ENCODE assay signal across 13 cellular contexts in the genomic region with DNA sequence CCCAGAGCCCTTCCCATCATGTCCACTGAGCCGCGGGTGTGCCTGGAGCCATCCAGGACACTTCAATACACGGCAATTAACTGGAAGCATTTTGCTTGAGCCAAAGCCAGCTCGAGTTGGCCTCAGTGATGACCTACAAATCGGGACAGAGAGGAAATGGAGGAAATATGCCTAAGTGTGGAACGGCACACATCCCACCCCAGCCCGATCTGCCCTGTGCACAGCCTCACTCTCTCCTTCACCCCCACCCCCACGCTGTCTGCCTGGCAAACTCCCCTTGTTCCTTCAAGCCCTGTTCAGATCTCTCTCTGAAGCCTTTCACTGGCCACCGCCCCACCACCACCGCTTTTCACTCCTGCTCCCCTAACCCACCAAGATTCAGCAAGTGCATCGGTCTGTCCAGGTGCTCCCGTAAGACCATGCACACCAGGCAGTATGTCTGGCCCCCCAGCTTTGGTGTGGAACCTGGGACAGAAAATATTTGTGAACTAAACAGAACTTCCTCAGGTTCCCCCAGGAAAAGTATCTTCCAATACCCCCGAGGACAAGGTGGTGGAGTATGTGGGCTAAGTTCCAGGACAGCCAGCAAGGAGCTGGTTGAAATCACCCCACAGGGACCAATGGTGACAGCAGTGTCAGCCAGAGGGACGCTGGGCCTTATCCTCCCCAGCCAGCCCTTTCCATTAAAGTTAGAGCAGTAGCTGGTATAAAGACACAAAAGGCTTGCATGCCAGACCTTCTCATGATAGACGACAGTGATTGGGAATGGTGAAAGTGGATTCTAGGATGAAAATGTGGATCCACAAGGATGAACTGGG.
DNase-seq lines count a peak whose midpoint lies in the region; ATAC-seq and TF ChIP-seq lines count a peak whose summit lies in the region.
"Had no signal": no experiment of that assay in that cellular context is flagged by ENCODE, and none has a peak within 500 bp of the region (broad histone marks: within the 10 kb centered on the region; RNA-seq: fewer than 3 reads in every experiment).

No MANE protein-coding gene starts in this region.

- H3K27ac ChIP-seq in CD4-positive, alpha-beta memory T cell (ENCODE audit: low read depth, low read length) = no peak overlapping the region
- H3K27ac ChIP-seq in cardiac muscle cell (peak overlapping the region; percentile 76), transverse colon (peak overlapping the region in 2 of 4 donors; percentile 62 to 68)
- H3K27ac ChIP-seq: right lobe of liver had no signal

- TF ChIP-seq POLR2A in erythroblast (IDR thresholded peaks at IDR 0.05; ENCODE audit: low read length) = no peak
- no peak for TF ChIP-seq POLR2A in transverse colon (IDR thresholded peaks at IDR 0.05)

- no peak for TF ChIP-seq CTCF in activated CD8-positive, alpha-beta T cell treated with anti-CD3 and anti-CD28 coated beads for 36 hours (IDR thresholded peaks at IDR 0.05)
- TF ChIP-seq CTCF in cardiac muscle cell (IDR thresholded peaks at IDR 0.05; ENCODE audit: low read depth, low read length) (no peak), osteocyte (IDR thresholded peaks at IDR 0.05) (no peak), transverse colon (IDR thresholded peaks at IDR 0.05) (no peak)

- H3K4me1 Mint-ChIP-seq in CD4-positive, alpha-beta memory T cell = peaks cover 0 to 7% (median under 1%) of the 10 kb centered on the region in 4 donors
- peaks cover 15% of the 10 kb centered on the region for H3K4me1 Mint-ChIP-seq in activated CD8-positive, alpha-beta T cell treated with anti-CD3 and anti-CD28 coated beads for 36 hours (ENCODE audit: low read depth)
- H3K4me1 Mint-ChIP-seq in osteocyte (ENCODE audit: unreplicated experiment) = peaks cover 63% of the 10 kb centered on the region
- H3K4me1 Mint-ChIP-seq: B cell had no signal

- ATAC-seq in activated CD8-positive, alpha-beta T cell treated with anti-CD3 and anti-CD28 coated beads for 36 hours = no peak

- H3K9me3 ChIP-seq in CD4-positive, alpha-beta memory T cell (ENCODE audit: control insufficient read depth in 1 of 2, low read length in 2 of 2) = no peaks in the 10 kb centered on the region
- no peaks in the 10 kb centered on the region for H3K9me3 ChIP-seq in cardiac muscle cell (ENCODE audit: low read depth)
- H3K9me3 ChIP-seq in transverse colon = no peaks in the 10 kb centered on the region
- H3K9me3 ChIP-seq: right lobe of liver had no signal

- no peak overlapping the region for H3K4me3 Mint-ChIP-seq in CD4-positive, alpha-beta memory T cell
- no peak overlapping the region for H3K4me3 Mint-ChIP-seq in activated CD8-positive, alpha-beta T cell treated with anti-CD3 and anti-CD28 coated beads for 36 hours
- peak overlapping the region; percentile 22 for H3K4me3 Mint-ChIP-seq in osteocyte (ENCODE audit: unreplicated experiment)
- H3K4me3 Mint-ChIP-seq: activated CD4-positive, alpha-beta memory T cell treated with anti-CD3 and anti-CD28 coated beads for 36 hours; B cell had no signal

- in situ Hi-C loops in transverse colon (cut with MboI; ENCODE audit: low pct_ligation_motif_present in 1 of 4, low pct_unique_long_range_greater_than_20kb in 1 of 4, low sequenced_read_pairs in 3 of 4) = no loop called here

- H3K27me3 ChIP-seq in CD4-positive, alpha-beta memory T cell (ENCODE audit: insufficient read depth, low read length) = no peaks in the 10 kb centered on the region
- no peaks in the 10 kb centered on the region for H3K27me3 ChIP-seq in cardiac muscle cell
- H3K27me3 ChIP-seq in transverse colon = no peaks in the 10 kb centered on the region
- H3K27me3 ChIP-seq: right lobe of liver had no signal

- CTCF ChIA-PET in CD4-positive, alpha-beta memory T cell (lab: Charles Lee; ENCODE audit: partially characterized antibody) = no interaction called here
- CTCF ChIA-PET in activated CD8-positive, alpha-beta T cell treated with anti-CD3 and anti-CD28 coated beads for 36 hours (lab: Charles Lee) = no interaction called here

- no peak for DNase-seq in CD4-positive, alpha-beta memory T cell
- no peak for DNase-seq in activated CD8-positive, alpha-beta T cell treated with anti-CD3 and anti-CD28 coated beads for 36 hours
- no peak for DNase-seq in cardiac muscle cell (ENCODE audit: low read depth in 1 of 2, low spot score in 1 of 2)
- DNase-seq in osteocyte (ENCODE audit: extremely low spot score, unreplicated experiment) = no peak
- no peak for DNase-seq in erythroblast (lab: John Stamatoyannopoulos, UW)
- no peak for DNase-seq in transverse colon
- DNase-seq in SIG-M5 treated with dmso at 0.1 percent for 504 hours (lab: John Stamatoyannopoulos, UW; ENCODE audit: unreplicated experiment) = no peak
- no peak for DNase-seq in SIG-M5 (lab: John Stamatoyannopoulos, UW)
- DNase-seq: activated CD4-positive, alpha-beta memory T cell treated with anti-CD3 and anti-CD28 coated beads for 36 hours; HCEC 1CT; NCI-H446 treated with DMSO at 0.1 percent for 48 hours; right lobe of liver had no signal

- H3K36me3 ChIP-seq in CD4-positive, alpha-beta memory T cell (ENCODE audit: insufficient read depth, low read length) = peaks cover 19% of the 10 kb centered on the region
- H3K36me3 ChIP-seq in cardiac muscle cell = peaks cover 37% of the 10 kb centered on the region
- peaks cover 0 to 12% (median 0%) of the 10 kb centered on the region in 4 donors for H3K36me3 ChIP-seq in transverse colon

- 71 to 76% methylated on average over 1 to 15 of the region's 15 CpGs for WGBS in transverse colon (ENCODE audit: low coverage in 1 of 2), 2 donors

- peaks cover 22 to 57% of the 10 kb centered on the region in 2 donors for H3K36me3 Mint-ChIP-seq in CD4-positive, alpha-beta memory T cell
- H3K36me3 Mint-ChIP-seq in activated CD8-positive, alpha-beta T cell treated with anti-CD3 and anti-CD28 coated beads for 36 hours (ENCODE audit: low read depth) = peaks cover 28% of the 10 kb centered on the region
- H3K36me3 Mint-ChIP-seq in osteocyte (ENCODE audit: unreplicated experiment) = peaks cover 46% of the 10 kb centered on the region

- peak overlapping the region in 4 of 7 donors; percentile 31 to 82 (median 46) for H3K27ac Mint-ChIP-seq in CD4-positive, alpha-beta memory T cell
- H3K27ac Mint-ChIP-seq in activated CD8-positive, alpha-beta T cell treated with anti-CD3 and anti-CD28 coated beads for 36 hours = peak overlapping the region; percentile 25
- H3K27ac Mint-ChIP-seq in osteocyte (ENCODE audit: unreplicated experiment) = peak overlapping the region; percentile 69
- H3K27ac Mint-ChIP-seq: activated CD4-positive, alpha-beta memory T cell treated with anti-CD3 and anti-CD28 coated beads for 36 hours; B cell had no signal

- POLR2A ChIA-PET in CD4-positive, alpha-beta memory T cell (lab: Charles Lee; ENCODE audit: partially characterized antibody) = no interaction called here
- POLR2A ChIA-PET in activated CD8-positive, alpha-beta T cell treated with anti-CD3 and anti-CD28 coated beads for 36 hours (lab: Charles Lee) = interaction anchor here (0.6 kb wide), 1 partner anchor 156 kb away, joined by 3 read pairs; no protein-coding TSS in a partner anchor

- intact Hi-C loops in CD4-positive, alpha-beta memory T cell (cut with micrococcal nuclease) = no loop called here
- intact Hi-C loops in activated CD8-positive, alpha-beta T cell treated with anti-CD3 and anti-CD28 coated beads for 36 hours (cut with micrococcal nuclease) = loop anchor here (10.0 kb wide), 1 partner anchor 85 kb away; a partner anchor contains a TSS
- intact Hi-C loops in transverse colon (cut with DNase I; ENCODE audit: low total_unique reads) = no loop called here

- H3K9me3 Mint-ChIP-seq in CD4-positive, alpha-beta memory T cell = no peaks in the 10 kb centered on the region
- no peaks in the 10 kb centered on the region for H3K9me3 Mint-ChIP-seq in activated CD8-positive, alpha-beta T cell treated with anti-CD3 and anti-CD28 coated beads for 36 hours
- H3K9me3 Mint-ChIP-seq in osteocyte (ENCODE audit: unreplicated experiment) = no peaks in the 10 kb centered on the region
- H3K9me3 Mint-ChIP-seq: activated CD4-positive, alpha-beta memory T cell treated with anti-CD3 and anti-CD28 coated beads for 36 hours had no signal

- no peak overlapping the region for H3K4me3 ChIP-seq in CD4-positive, alpha-beta memory T cell (ENCODE audit: low read length in 2 of 2)
- H3K4me3 ChIP-seq in cardiac muscle cell = no peak overlapping the region
- no peak overlapping the region for H3K4me3 ChIP-seq in transverse colon
- H3K4me3 ChIP-seq: right lobe of liver had no signal

- H3K27me3 Mint-ChIP-seq in CD4-positive, alpha-beta memory T cell = no peaks in the 10 kb centered on the region
- no peaks in the 10 kb centered on the region for H3K27me3 Mint-ChIP-seq in activated CD8-positive, alpha-beta T cell treated with anti-CD3 and anti-CD28 coated beads for 36 hours
- H3K27me3 Mint-ChIP-seq in osteocyte (ENCODE audit: unreplicated experiment) = no peaks in the 10 kb centered on the region
- H3K27me3 Mint-ChIP-seq: activated CD4-positive, alpha-beta memory T cell treated with anti-CD3 and anti-CD28 coated beads for 36 hours; B cell had no signal

- TF ChIP-seq EP300 in transverse colon (IDR thresholded peaks at IDR 0.05; ENCODE audit: low read depth) = no peak

- no peaks in the 10 kb centered on the region for H3K4me1 ChIP-seq in CD4-positive, alpha-beta memory T cell (ENCODE audit: insufficient read depth, low read length)
- H3K4me1 ChIP-seq in cardiac muscle cell (ENCODE audit: low read depth) = peaks cover 6% of the 10 kb centered on the region
- H3K4me1 ChIP-seq in transverse colon = peaks cover 12 to 35% (median 24%) of the 10 kb centered on the region in 4 donors
- H3K4me1 ChIP-seq: right lobe of liver had no signal
